15 cellular contexts compared by ENCODE assay signal in genomic region chr15:73954188-73955145, GRCh38. TPM values are rescaled to one million over a fixed set of nuclear protein-coding genes. Genes with fewer than 3 reads are reported as not detected.
DNase-seq lines count a peak whose midpoint lies in the region; ATAC-seq and TF ChIP-seq lines count a peak whose summit lies in the region.
"Had no signal": no experiment of that assay in that cellular context is flagged by ENCODE, and none has a peak within 500 bp of the region (broad histone marks: within the 10 kb centered on the region; RNA-seq: fewer than 3 reads in every experiment).

No MANE protein-coding gene starts in this region.

- POLR2A ChIA-PET in activated CD8-positive, alpha-beta T cell treated with anti-CD3 and anti-CD28 coated beads, Interleukin-2, amount 10 ng/mL, durations not matched to agents 7 days and 5 days (lab: Charles Lee) = no interaction called here

- peaks cover 14% of the 10 kb centered on the region for H3K4me1 ChIP-seq in hepatocyte (ENCODE audit: insufficient read depth)
- H3K4me1 ChIP-seq in upper lobe of right lung = peaks cover 25% of the 10 kb centered on the region

- no peak overlapping the region for H2AFZ ChIP-seq in hepatocyte

- no peaks in the 10 kb centered on the region for H3K79me2 ChIP-seq in hepatocyte

- peak; percentile 49 for DNase-seq in activated effector memory CD4-positive, alpha-beta T cell treated with anti-CD3 and anti-CD28 coated beads, Interleukin-2, amount 50 U/mL, for 16 hours
- no peak for DNase-seq in activated effector memory CD4-positive, alpha-beta T cell treated with Interleukin-2 at 50 U/mL for 16 hours
- DNase-seq in hepatocyte (ENCODE audit: low spot score) = peak; percentile 3
- DNase-seq in upper lobe of right lung = peak; percentile 48
- no peak for DNase-seq in activated CD8-positive, alpha-beta memory T cell treated with anti-CD3 and anti-CD28 coated beads, Interleukin-2, amount 50 U/mL, for 4 hours
- DNase-seq in activated CD8-positive, alpha-beta T cell treated with anti-CD3 and anti-CD28 coated beads, Interleukin-2, amount 10 ng/mL, durations not matched to agents 7 days and 5 days = no peak
- DNase-seq: activated CD8-positive, alpha-beta memory T cell treated with anti-CD3 and anti-CD28 coated beads, Interleukin-2, amount 10 ng/mL, durations not matched to agents 7 days and 5 days; hippocampal formation; NCI-H187 treated with DMSO at 0.1 percent for 48 hours; retina; stimulated activated naive CD8-positive, alpha-beta T cell treated with anti-CD3 and anti-CD28 coated beads, Interleukin-15, Interleukin-2, amounts not matched to agents 100 U/mL and 50 U/mL, for 24 hours had no signal

- intact Hi-C loops in upper lobe of right lung (cut with DNase I) = no loop called here

- H3K36me3 Mint-ChIP-seq in activated CD8-positive, alpha-beta T cell treated with anti-CD3 and anti-CD28 coated beads, Interleukin-2, amount 10 ng/mL, durations not matched to agents 7 days and 5 days (ENCODE audit: low read depth) = no peaks in the 10 kb centered on the region
- H3K36me3 Mint-ChIP-seq: activated CD8-positive, alpha-beta memory T cell treated with anti-CD3 and anti-CD28 coated beads, Interleukin-2, amount 10 ng/mL, durations not matched to agents 7 days and 5 days; type B pancreatic cell had no signal

- no peak overlapping the region for H3K4me2 ChIP-seq in hepatocyte
- H3K4me2 ChIP-seq: A549 had no signal

- H3K4me3 ChIP-seq in hepatocyte (no peak overlapping the region), upper lobe of right lung (no peak overlapping the region)
- H3K4me3 ChIP-seq: A549 had no signal

- H3K27me3 Mint-ChIP-seq in activated CD8-positive, alpha-beta T cell treated with anti-CD3 and anti-CD28 coated beads, Interleukin-2, amount 10 ng/mL, durations not matched to agents 7 days and 5 days (ENCODE audit: low read depth) = no peaks in the 10 kb centered on the region

- CTCF ChIA-PET in activated CD8-positive, alpha-beta T cell treated with anti-CD3 and anti-CD28 coated beads, Interleukin-2, amount 10 ng/mL, durations not matched to agents 7 days and 5 days (lab: Charles Lee) = interaction anchor here (14.6 kb wide), 1 partner anchor 15 kb away, joined by 310 read pairs; no protein-coding TSS in a partner anchor

- ATAC-seq in upper lobe of right lung = no peak
- ATAC-seq in activated CD8-positive, alpha-beta T cell treated with anti-CD3 and anti-CD28 coated beads, Interleukin-2, amount 10 ng/mL, durations not matched to agents 7 days and 5 days = no peak
- ATAC-seq: A549; activated CD8-positive, alpha-beta memory T cell treated with anti-CD3 and anti-CD28 coated beads, Interleukin-2, amount 10 ng/mL, durations not matched to agents 7 days and 5 days; stimulated activated naive CD8-positive, alpha-beta T cell treated with anti-CD3 and anti-CD28 coated beads, Interleukin-15, Interleukin-2, amounts not matched to agents 100 U/mL and 50 U/mL, for 24 hours had no signal

- no peaks in the 10 kb centered on the region for H4K20me1 ChIP-seq in hepatocyte (ENCODE audit: insufficient read depth, poor library complexity, severe bottlenecking)

- no peak overlapping the region for H3K27ac Mint-ChIP-seq in activated CD8-positive, alpha-beta T cell treated with anti-CD3 and anti-CD28 coated beads, Interleukin-2, amount 10 ng/mL, durations not matched to agents 7 days and 5 days
- H3K27ac Mint-ChIP-seq: activated CD8-positive, alpha-beta memory T cell treated with anti-CD3 and anti-CD28 coated beads, Interleukin-2, amount 10 ng/mL, durations not matched to agents 7 days and 5 days; type B pancreatic cell had no signal

- no peak overlapping the region for H3K4me3 Mint-ChIP-seq in activated CD8-positive, alpha-beta T cell treated with anti-CD3 and anti-CD28 coated beads, Interleukin-2, amount 10 ng/mL, durations not matched to agents 7 days and 5 days
- H3K4me3 Mint-ChIP-seq: activated CD8-positive, alpha-beta memory T cell treated with anti-CD3 and anti-CD28 coated beads, Interleukin-2, amount 10 ng/mL, durations not matched to agents 7 days and 5 days; neural crest cell; type B pancreatic cell had no signal

- H3K27me3 ChIP-seq in hepatocyte (no peaks in the 10 kb centered on the region), upper lobe of right lung (no peaks in the 10 kb centered on the region)

- TF ChIP-seq CTCF in hepatocyte (IDR thresholded peaks at IDR 0.05; ENCODE audit: poor library complexity) (no peak), upper lobe of right lung (IDR thresholded peaks at IDR 0.05) (no peak)

- H3K27ac ChIP-seq in hepatocyte (no peak overlapping the region), upper lobe of right lung (no peak overlapping the region)
- H3K27ac ChIP-seq: A549, C4-2B had no signal

- H3K4me1 Mint-ChIP-seq in activated CD8-positive, alpha-beta T cell treated with anti-CD3 and anti-CD28 coated beads, Interleukin-2, amount 10 ng/mL, durations not matched to agents 7 days and 5 days (ENCODE audit: low read depth) = peaks cover 49% of the 10 kb centered on the region

- H3K9me3 Mint-ChIP-seq in activated CD8-positive, alpha-beta T cell treated with anti-CD3 and anti-CD28 coated beads, Interleukin-2, amount 10 ng/mL, durations not matched to agents 7 days and 5 days (ENCODE audit: insufficient read depth) = no peaks in the 10 kb centered on the region
- H3K9me3 Mint-ChIP-seq: neural crest cell, type B pancreatic cell had no signal

- no peaks in the 10 kb centered on the region for H3K9me2 ChIP-seq in hepatocyte (replicated peaks; ENCODE audit: insufficient read depth)

- H3K9me3 ChIP-seq in hepatocyte (ENCODE audit: low read depth) (no peaks in the 10 kb centered on the region), upper lobe of right lung (no peaks in the 10 kb centered on the region)
- H3K9me3 ChIP-seq: A549 had no signal

- 90% methylated on average over 27 of the region's 27 CpGs for WGBS in hepatocyte (ENCODE audit: low lambda C conversion rate, missing lambda C conversion rate)

- no peaks in the 10 kb centered on the region for H3K36me3 ChIP-seq in hepatocyte (replicated peaks; ENCODE audit: insufficient read depth, low read depth)
- H3K36me3 ChIP-seq in upper lobe of right lung = no peaks in the 10 kb centered on the region

RNA-seq across cellular contexts. Expression of gene LOXL1, which starts 28.2 kb away (rescaled TPM):
- total RNA-seq in hepatocyte = 35.6 and 44.5 TPM in 2 replicates
- polyA plus RNA-seq in hepatocyte = 96.9 and 136 TPM in 2 replicates
- 11.1 TPM for total RNA-seq in upper lobe of right lung
- total RNA-seq in activated CD8-positive, alpha-beta T cell treated with anti-CD3 and anti-CD28 coated beads, Interleukin-2, amount 10 ng/mL, durations not matched to agents 7 days and 5 days = 1 to 10 TPM; 5.9 to 8.4 TPM

RNA-seq across cellular contexts. Expression of gene STOML1, which starts 37.6 kb away (rescaled TPM):
- 10.3 and 14.2 TPM in 2 replicates for total RNA-seq in hepatocyte
- 19.8 and 21.0 TPM in 2 replicates for polyA plus RNA-seq in hepatocyte
- 23.4 TPM for total RNA-seq in upper lobe of right lung
- total RNA-seq in activated CD8-positive, alpha-beta T cell treated with anti-CD3 and anti-CD28 coated beads, Interleukin-2, amount 10 ng/mL, durations not matched to agents 7 days and 5 days = 10 to 100 TPM; 10.8 to 10.9 TPM

RNA-seq across cellular contexts. Expression of gene PML, which starts 40.0 kb away (rescaled TPM):
- total RNA-seq in hepatocyte = 9.7 and 15.7 TPM in 2 replicates
- polyA plus RNA-seq in hepatocyte = 29.9 and 38.8 TPM in 2 replicates
- 82.9 TPM for total RNA-seq in upper lobe of right lung
- total RNA-seq in activated CD8-positive, alpha-beta T cell treated with anti-CD3 and anti-CD28 coated beads, Interleukin-2, amount 10 ng/mL, durations not matched to agents 7 days and 5 days = 100 to 1,000 TPM; 108 to 115 TPM

Comparison
In these comparisons a context has a peak if more than half of its experiments do, and no peak if none do; other contexts are left out.
1. DNase-seq: peak in activated effector memory CD4-positive, alpha-beta T cell treated with anti-CD3 and anti-CD28 coated beads, Interleukin-2, amount 50 U/mL, for 16 hours (single experiment), hepatocyte (single experiment) and upper lobe of right lung (single experiment); none in activated effector memory CD4-positive, alpha-beta T cell treated with Interleukin-2 at 50 U/mL for 16 hours (single experiment), activated CD8-positive, alpha-beta memory T cell treated with anti-CD3 and anti-CD28 coated beads, Interleukin-2, amount 50 U/mL, for 4 hours (single experiment) and activated CD8-positive, alpha-beta T cell treated with anti-CD3 and anti-CD28 coated beads, Interleukin-2, amount 10 ng/mL, durations not matched to agents 7 days and 5 days (single experiment).